Comparison of ENCODE assay signal across 11 cellular contexts in genomic region chr3:185931777-185932176, GRCh38. TPM values are rescaled to one million over a fixed set of nuclear protein-coding genes. Genes with fewer than 3 reads are reported as not detected.
DNase-seq lines count a peak whose midpoint lies in the region; ATAC-seq and TF ChIP-seq lines count a peak whose summit lies in the region.
"Had no signal": no experiment of that assay in that cellular context is flagged by ENCODE, and none has a peak within 500 bp of the region (broad histone marks: within the 10 kb centered on the region; RNA-seq: fewer than 3 reads in every experiment).

No MANE protein-coding gene starts in this region.

- peak overlapping the region; percentile 20 for H3K9ac ChIP-seq in iPS-18a (ENCODE audit: low read length)

- H3K36me3 Mint-ChIP-seq in activated naive CD4-positive, alpha-beta T cell treated with anti-CD3 and anti-CD28 coated beads, Interleukin-2, amount 10 ng/mL, durations not matched to agents 7 days and 5 days: peaks cover 88% of the 10 kb centered on the region
- peaks cover 90% of the 10 kb centered on the region for H3K36me3 Mint-ChIP-seq in activated CD8-positive, alpha-beta T cell treated with anti-CD3 and anti-CD28 coated beads, Interleukin-2, amount 10 ng/mL, durations not matched to agents 7 days and 5 days (ENCODE audit: low read depth)

- no peaks in the 10 kb centered on the region for H3K27me3 Mint-ChIP-seq in activated naive CD4-positive, alpha-beta T cell treated with anti-CD3 and anti-CD28 coated beads, Interleukin-2, amount 10 ng/mL, durations not matched to agents 7 days and 5 days
- no peaks in the 10 kb centered on the region for H3K27me3 Mint-ChIP-seq in activated CD8-positive, alpha-beta T cell treated with anti-CD3 and anti-CD28 coated beads, Interleukin-2, amount 10 ng/mL, durations not matched to agents 7 days and 5 days (ENCODE audit: low read depth)

- no peaks in the 10 kb centered on the region for H3K27me3 ChIP-seq in iPS-18a (ENCODE audit: control insufficient read depth, insufficient read depth, low read length)
- no peaks in the 10 kb centered on the region for H3K27me3 ChIP-seq in thoracic aorta (replicated peaks; ENCODE audit: insufficient read depth)

- H3K27ac ChIP-seq in iPS-18a (ENCODE audit: low read length): no peak overlapping the region
- H3K27ac ChIP-seq in thoracic aorta: peak overlapping the region in 1 of 2 donors; percentile 13

- H3K4me1 Mint-ChIP-seq in activated naive CD4-positive, alpha-beta T cell treated with anti-CD3 and anti-CD28 coated beads, Interleukin-2, amount 10 ng/mL, durations not matched to agents 7 days and 5 days: peaks cover 78% of the 10 kb centered on the region
- H3K4me1 Mint-ChIP-seq in activated CD8-positive, alpha-beta T cell treated with anti-CD3 and anti-CD28 coated beads, Interleukin-2, amount 10 ng/mL, durations not matched to agents 7 days and 5 days (ENCODE audit: low read depth): peaks cover 71% of the 10 kb centered on the region

- CTCF ChIA-PET in activated naive CD4-positive, alpha-beta T cell treated with anti-CD3 and anti-CD28 coated beads, Interleukin-2, amount 10 ng/mL, durations not matched to agents 7 days and 5 days (lab: Charles Lee): interaction anchor here (5.7 kb wide), 1 partner anchor 12 kb away, joined by 28 read pairs; no protein-coding TSS in a partner anchor
- CTCF ChIA-PET in activated CD8-positive, alpha-beta T cell treated with anti-CD3 and anti-CD28 coated beads, Interleukin-2, amount 10 ng/mL, durations not matched to agents 7 days and 5 days (lab: Charles Lee): interaction anchor here (0.7 to 8.9 kb wide), 3 partner anchors 10 to 666 kb away, joined by 3 to 98 read pairs (median 4); no protein-coding TSS in a partner anchor

- no peak for TF ChIP-seq POLR2A in lower leg skin (IDR thresholded peaks at IDR 0.05)

- H3K4me3 Mint-ChIP-seq in activated naive CD4-positive, alpha-beta T cell treated with anti-CD3 and anti-CD28 coated beads, Interleukin-2, amount 10 ng/mL, durations not matched to agents 7 days and 5 days: peak overlapping the region; percentile 99
- H3K4me3 Mint-ChIP-seq in activated CD8-positive, alpha-beta T cell treated with anti-CD3 and anti-CD28 coated beads, Interleukin-2, amount 10 ng/mL, durations not matched to agents 7 days and 5 days: peak overlapping the region; percentile 100

- 15 to 21% methylated on average over 3 of the region's 3 CpGs for WGBS in lower leg skin, 2 donors

- H3K9me3 Mint-ChIP-seq in activated naive CD4-positive, alpha-beta T cell treated with anti-CD3 and anti-CD28 coated beads, Interleukin-2, amount 10 ng/mL, durations not matched to agents 7 days and 5 days: no peaks in the 10 kb centered on the region
- no peaks in the 10 kb centered on the region for H3K9me3 Mint-ChIP-seq in activated CD8-positive, alpha-beta T cell treated with anti-CD3 and anti-CD28 coated beads, Interleukin-2, amount 10 ng/mL, durations not matched to agents 7 days and 5 days (ENCODE audit: insufficient read depth)

- intact Hi-C loops in lower leg skin (cut with DNase I; ENCODE audit: low total_unique reads): loop anchor here (5.0 kb wide), 1 partner anchor 174 kb away; no protein-coding TSS in a partner anchor

- ATAC-seq in activated CD8-positive, alpha-beta T cell treated with anti-CD3 and anti-CD28 coated beads, Interleukin-2, amount 10 ng/mL, durations not matched to agents 7 days and 5 days: no peak
- ATAC-seq in thoracic aorta (ENCODE audit: insufficient number of reproducible peaks, low FRiP score, low read depth) (no peak), HG03460 (IDR thresholded peaks at IDR 0.05; ENCODE audit: unreplicated experiment) (no peak)

- peak overlapping the region; percentile 87 for H3K27ac Mint-ChIP-seq in activated naive CD4-positive, alpha-beta T cell treated with anti-CD3 and anti-CD28 coated beads, Interleukin-2, amount 10 ng/mL, durations not matched to agents 7 days and 5 days
- peak overlapping the region; percentile 79 for H3K27ac Mint-ChIP-seq in activated CD8-positive, alpha-beta T cell treated with anti-CD3 and anti-CD28 coated beads, Interleukin-2, amount 10 ng/mL, durations not matched to agents 7 days and 5 days

- DNase-seq in activated naive CD4-positive, alpha-beta T cell treated with anti-CD3 and anti-CD28 coated beads, Interleukin-2, amount 10 ng/mL, durations not matched to agents 7 days and 5 days: no peak
- DNase-seq in activated naive CD4-positive, alpha-beta T cell treated with anti-CD3 and anti-CD28 coated beads, Interleukin-2, amount 50 U/mL, for 16 hours: no peak
- DNase-seq in activated CD8-positive, alpha-beta T cell treated with anti-CD3 and anti-CD28 coated beads, Interleukin-2, amount 10 ng/mL, durations not matched to agents 7 days and 5 days: no peak
- DNase-seq in thoracic aorta (ENCODE audit: low spot score): no peak
- DNase-seq in lower leg skin (ENCODE audit: low spot score in 2 of 2): no peak
- no peak for DNase-seq in NCI-H446 treated with DMSO at 0.1 percent for 48 hours (lab: John Stamatoyannopoulos, UW)
- DNase-seq: aorta, C1 segment of cervical spinal cord had no signal

- POLR2A ChIA-PET in activated CD8-positive, alpha-beta T cell treated with anti-CD3 and anti-CD28 coated beads, Interleukin-2, amount 10 ng/mL, durations not matched to agents 7 days and 5 days (lab: Charles Lee): interaction anchor here (1.5 to 1.9 kb wide), 3 partner anchors 10 to 853 kb away, joined by 5 to 7 read pairs (median 6); partner anchors contain the start of gene EIF4A2

- H3K4me1 ChIP-seq in iPS-18a (ENCODE audit: control insufficient read depth, low read depth, low read length): peaks cover 68% of the 10 kb centered on the region
- H3K4me1 ChIP-seq in thoracic aorta (ENCODE audit: control insufficient read depth in 1 of 2, low read depth in 2 of 2): peaks cover 78 to 79% of the 10 kb centered on the region in 2 donors

- peak overlapping the region; percentile 100 for H3K4me3 ChIP-seq in iPS-18a (ENCODE audit: low read length)
- H3K4me3 ChIP-seq in thoracic aorta: peak overlapping the region; percentile 80
- no peak overlapping the region for H3K4me3 ChIP-seq in lower leg skin (ENCODE audit: low read depth, poor library complexity, severe bottlenecking)
- H3K4me3 ChIP-seq: lung had no signal

- H3K9me3 ChIP-seq in iPS-18a (ENCODE audit: control insufficient read depth, low read depth, low read length) (no peaks in the 10 kb centered on the region), thoracic aorta (no peaks in the 10 kb centered on the region)

- H3K36me3 ChIP-seq in iPS-18a (ENCODE audit: control insufficient read depth, low read depth, low read length) (peaks cover 64% of the 10 kb centered on the region), thoracic aorta (peaks cover 8% of the 10 kb centered on the region)

- TF ChIP-seq CTCF in thoracic aorta (IDR thresholded peaks at IDR 0.05) (no peak), lower leg skin (IDR thresholded peaks at IDR 0.05) (no peak)

RNA-seq across cellular contexts. Expression of gene TRA2B, which starts 6.0 kb away (rescaled TPM):
- total RNA-seq in activated CD8-positive, alpha-beta T cell treated with anti-CD3 and anti-CD28 coated beads, Interleukin-2, amount 10 ng/mL, durations not matched to agents 7 days and 5 days: 100 to 1,000 TPM; 271 to 277 TPM
- total RNA-seq in thoracic aorta (100 to 1,000 TPM; 137 to 267 TPM), lower leg skin (100 to 1,000 TPM in 3 of 4 donors, 10 to 100 TPM in 1; 91.2 to 170 (median 124) TPM)
